8 cellular contexts compared by ENCODE assay signal in genomic region chr13:52599853-52600603, GRCh38. TPM values are rescaled to one million over a fixed set of nuclear protein-coding genes. Genes with fewer than 3 reads are reported as not detected.
DNase-seq lines count a peak whose midpoint lies in the region; ATAC-seq and TF ChIP-seq lines count a peak whose summit lies in the region.

No MANE protein-coding gene starts in this region.

- no peaks in the 10 kb centered on the region for H3K9me3 Mint-ChIP-seq in CD8-positive, alpha-beta memory T cell
- H3K9me3 Mint-ChIP-seq in WTC11, result no peaks in the 10 kb centered on the region
- no peaks in the 10 kb centered on the region for H3K9me3 Mint-ChIP-seq in neural crest cell

- ATAC-seq in WTC11 (peak; percentile 96), HG03469 (IDR thresholded peaks at IDR 0.05; ENCODE audit: unreplicated experiment) (no peak)

- no peaks in the 10 kb centered on the region for H3K4me1 ChIP-seq in CD8-positive, alpha-beta memory T cell (ENCODE audit: insufficient read depth, low read length)

- H3K9me3 ChIP-seq in CD8-positive, alpha-beta memory T cell (ENCODE audit: low read length), result no peaks in the 10 kb centered on the region

- CTCF ChIA-PET in CD8-positive, alpha-beta memory T cell (lab: Charles Lee), result no interaction called here
- CTCF ChIA-PET in WTC11 (lab: Charles Lee), result interaction anchor here (0.8 to 1.9 kb wide), 5 partner anchors 9 to 246 kb away, joined by 3 to 7 read pairs (median 5); partner anchors contain the start of gene SUGT1

- DNase-seq in CD8-positive, alpha-beta memory T cell, result no peak
- DNase-seq in HK-2 (ENCODE audit: unreplicated experiment) (peak; percentile 49), WTC11 (ENCODE audit: low spot score) (peak; percentile 69), fibroblast of the aortic adventitia (ENCODE audit: low read depth) (no peak), neural crest cell (ENCODE audit: low read depth, low spot score) (peak; percentile 53), SW480 (ENCODE audit: low spot score) (no peak)

- H3K4me1 Mint-ChIP-seq in CD8-positive, alpha-beta memory T cell, result peaks cover 6 to 14% (median 14%) of the 10 kb centered on the region in 3 donors
- H3K4me1 Mint-ChIP-seq in WTC11, result peaks cover 15% of the 10 kb centered on the region
- peaks cover 26% of the 10 kb centered on the region for H3K4me1 Mint-ChIP-seq in neural crest cell

- H3K27me3 ChIP-seq in CD8-positive, alpha-beta memory T cell (ENCODE audit: insufficient read depth, low read length, poor library complexity, severe bottlenecking), result peaks cover 15% of the 10 kb centered on the region

- H3K4me3 ChIP-seq in CD8-positive, alpha-beta memory T cell (ENCODE audit: low read length), result peak overlapping the region; percentile 39
- peak overlapping the region; percentile 71 for H3K4me3 ChIP-seq in fibroblast of the aortic adventitia (ENCODE audit: low read depth, low read length)

- no peak overlapping the region for H3K27ac ChIP-seq in CD8-positive, alpha-beta memory T cell (ENCODE audit: low read depth, low read length)

- POLR2A ChIA-PET in CD8-positive, alpha-beta memory T cell (lab: Charles Lee), result no interaction called here
- POLR2A ChIA-PET in WTC11 (lab: Charles Lee), result interaction anchor here (2.0 kb wide), 1 partner anchor 53 kb away, joined by 9 read pairs; the partner anchor contains the start of gene SUGT1

- H3K4me3 Mint-ChIP-seq in CD8-positive, alpha-beta memory T cell, result peak overlapping the region in 5 of 7 donors; percentile 63 to 78 (median 65)
- H3K4me3 Mint-ChIP-seq in WTC11 (peak overlapping the region; percentile 71), neural crest cell (peak overlapping the region; percentile 91)

- peak overlapping the region in 1 of 8 donors; percentile 47 for H3K27ac Mint-ChIP-seq in CD8-positive, alpha-beta memory T cell
- H3K27ac Mint-ChIP-seq in WTC11 (no peak overlapping the region), neural crest cell (ENCODE audit: unreplicated experiment) (peak overlapping the region; percentile 95)

- H3K36me3 ChIP-seq in CD8-positive, alpha-beta memory T cell (ENCODE audit: insufficient read depth, low read length), result no peaks in the 10 kb centered on the region

- TF ChIP-seq CTCF in WTC11 (IDR thresholded peaks at IDR 0.05), result no peak
- TF ChIP-seq CTCF in fibroblast of the aortic adventitia (IDR thresholded peaks at IDR 0.05; ENCODE audit: insufficient read depth, low read length), result no peak
- TF ChIP-seq CTCF in neural crest cell (conservative IDR thresholded peaks at IDR 0.05), result no peak

- H3K36me3 Mint-ChIP-seq in CD8-positive, alpha-beta memory T cell, result no peaks in the 10 kb centered on the region
- H3K36me3 Mint-ChIP-seq in WTC11 (no peaks in the 10 kb centered on the region), neural crest cell (ENCODE audit: low read depth) (no peaks in the 10 kb centered on the region)

- peak; percentile 27 for TF ChIP-seq POLR2A in GM19193 (IDR thresholded peaks at IDR 0.05; ENCODE audit: extremely low read depth, insufficient read depth, insufficient read length)

- peaks cover 8 to 53% of the 10 kb centered on the region in 2 donors for H3K27me3 Mint-ChIP-seq in CD8-positive, alpha-beta memory T cell
- no peaks in the 10 kb centered on the region; the same call in 1 of the 2 replicates for H3K27me3 Mint-ChIP-seq in WTC11 (ENCODE audit: low read depth)
- H3K27me3 Mint-ChIP-seq in neural crest cell (ENCODE audit: low read depth), result no peaks in the 10 kb centered on the region

TF ChIP-seq in WTC11, 78 proteins besides CTCF, POLR2A, EP300 and RAD21 (continues in another document):
- peak; percentile 74 for TF ChIP-seq E2F5 (CRISPR knock-in tag; IDR thresholded peaks at IDR 0.05)
- no peak for TF ChIP-seq RORB (CRISPR knock-in tag; IDR thresholded peaks at IDR 0.05)
- TF ChIP-seq, protein P1, sequence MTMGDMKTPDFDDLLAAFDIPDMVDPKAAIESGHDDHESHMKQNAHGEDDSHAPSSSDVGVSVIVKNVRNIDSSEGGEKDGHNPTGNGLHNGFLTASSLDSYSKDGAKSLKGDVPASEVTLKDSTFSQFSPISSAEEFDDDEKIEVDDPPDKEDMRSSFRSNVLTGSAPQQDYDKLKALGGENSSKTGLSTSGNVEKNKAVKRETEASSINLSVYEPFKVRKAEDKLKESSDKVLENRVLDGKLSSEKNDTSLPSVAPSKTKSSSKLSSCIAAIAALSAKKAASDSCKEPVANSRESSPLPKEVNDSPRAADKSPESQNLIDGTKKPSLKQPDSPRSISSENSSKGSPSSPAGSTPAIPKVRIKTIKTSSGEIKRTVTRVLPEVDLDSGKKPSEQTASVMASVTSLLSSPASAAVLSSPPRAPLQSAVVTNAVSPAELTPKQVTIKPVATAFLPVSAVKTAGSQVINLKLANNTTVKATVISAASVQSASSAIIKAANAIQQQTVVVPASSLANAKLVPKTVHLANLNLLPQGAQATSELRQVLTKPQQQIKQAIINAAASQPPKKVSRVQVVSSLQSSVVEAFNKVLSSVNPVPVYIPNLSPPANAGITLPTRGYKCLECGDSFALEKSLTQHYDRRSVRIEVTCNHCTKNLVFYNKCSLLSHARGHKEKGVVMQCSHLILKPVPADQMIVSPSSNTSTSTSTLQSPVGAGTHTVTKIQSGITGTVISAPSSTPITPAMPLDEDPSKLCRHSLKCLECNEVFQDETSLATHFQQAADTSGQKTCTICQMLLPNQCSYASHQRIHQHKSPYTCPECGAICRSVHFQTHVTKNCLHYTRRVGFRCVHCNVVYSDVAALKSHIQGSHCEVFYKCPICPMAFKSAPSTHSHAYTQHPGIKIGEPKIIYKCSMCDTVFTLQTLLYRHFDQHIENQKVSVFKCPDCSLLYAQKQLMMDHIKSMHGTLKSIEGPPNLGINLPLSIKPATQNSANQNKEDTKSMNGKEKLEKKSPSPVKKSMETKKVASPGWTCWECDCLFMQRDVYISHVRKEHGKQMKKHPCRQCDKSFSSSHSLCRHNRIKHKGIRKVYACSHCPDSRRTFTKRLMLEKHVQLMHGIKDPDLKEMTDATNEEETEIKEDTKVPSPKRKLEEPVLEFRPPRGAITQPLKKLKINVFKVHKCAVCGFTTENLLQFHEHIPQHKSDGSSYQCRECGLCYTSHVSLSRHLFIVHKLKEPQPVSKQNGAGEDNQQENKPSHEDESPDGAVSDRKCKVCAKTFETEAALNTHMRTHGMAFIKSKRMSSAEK (CRISPR knock-in tag; IDR thresholded peaks at IDR 0.05; ENCODE audit: borderline replicate concordance), result no peak
- peak; percentile 65; the same call in 1 of the 2 replicates for TF ChIP-seq FOXP1 (CRISPR knock-in tag; IDR thresholded peaks at IDR 0.05; ENCODE audit: borderline replicate concordance)
- TF ChIP-seq, protein P2, sequence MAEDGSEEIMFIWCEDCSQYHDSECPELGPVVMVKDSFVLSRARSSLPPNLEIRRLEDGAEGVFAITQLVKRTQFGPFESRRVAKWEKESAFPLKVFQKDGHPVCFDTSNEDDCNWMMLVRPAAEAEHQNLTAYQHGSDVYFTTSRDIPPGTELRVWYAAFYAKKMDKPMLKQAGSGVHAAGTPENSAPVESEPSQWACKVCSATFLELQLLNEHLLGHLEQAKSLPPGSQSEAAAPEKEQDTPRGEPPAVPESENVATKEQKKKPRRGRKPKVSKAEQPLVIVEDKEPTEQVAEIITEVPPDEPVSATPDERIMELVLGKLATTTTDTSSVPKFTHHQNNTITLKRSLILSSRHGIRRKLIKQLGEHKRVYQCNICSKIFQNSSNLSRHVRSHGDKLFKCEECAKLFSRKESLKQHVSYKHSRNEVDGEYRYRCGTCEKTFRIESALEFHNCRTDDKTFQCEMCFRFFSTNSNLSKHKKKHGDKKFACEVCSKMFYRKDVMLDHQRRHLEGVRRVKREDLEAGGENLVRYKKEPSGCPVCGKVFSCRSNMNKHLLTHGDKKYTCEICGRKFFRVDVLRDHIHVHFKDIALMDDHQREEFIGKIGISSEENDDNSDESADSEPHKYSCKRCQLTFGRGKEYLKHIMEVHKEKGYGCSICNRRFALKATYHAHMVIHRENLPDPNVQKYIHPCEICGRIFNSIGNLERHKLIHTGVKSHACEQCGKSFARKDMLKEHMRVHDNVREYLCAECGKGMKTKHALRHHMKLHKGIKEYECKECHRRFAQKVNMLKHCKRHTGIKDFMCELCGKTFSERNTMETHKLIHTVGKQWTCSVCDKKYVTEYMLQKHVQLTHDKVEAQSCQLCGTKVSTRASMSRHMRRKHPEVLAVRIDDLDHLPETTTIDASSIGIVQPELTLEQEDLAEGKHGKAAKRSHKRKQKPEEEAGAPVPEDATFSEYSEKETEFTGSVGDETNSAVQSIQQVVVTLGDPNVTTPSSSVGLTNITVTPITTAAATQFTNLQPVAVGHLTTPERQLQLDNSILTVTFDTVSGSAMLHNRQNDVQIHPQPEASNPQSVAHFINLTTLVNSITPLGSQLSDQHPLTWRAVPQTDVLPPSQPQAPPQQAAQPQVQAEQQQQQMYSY (CRISPR knock-in tag; IDR thresholded peaks at IDR 0.05), result no peak
- TF ChIP-seq FOXJ3 (CRISPR knock-in tag; IDR thresholded peaks at IDR 0.05; ENCODE audit: borderline replicate concordance), result no peak
- no peak for TF ChIP-seq GABPB1 (CRISPR knock-in tag; IDR thresholded peaks at IDR 0.05)
- no peak for TF ChIP-seq SOX15 (CRISPR knock-in tag; IDR thresholded peaks at IDR 0.05)
- TF ChIP-seq ZNF671 (CRISPR knock-in tag; IDR thresholded peaks at IDR 0.05), result no peak

RNA-seq across cellular contexts. Expression of gene HNRNPA1L2, which starts 42.2 kb away (rescaled TPM):
- total RNA-seq in CD8-positive, alpha-beta memory T cell, result 10 to 100 TPM in 1 of 2 experiments, 1 to 10 TPM in 1; 9.3 to 11.1 TPM
- 10.1 TPM for polyA plus RNA-seq in CD8-positive, alpha-beta memory T cell
- total RNA-seq in WTC11 (2021) (8.0 to 9.5 TPM (median 8.5 TPM) in 3 replicates), fibroblast of the aortic adventitia (ENCODE audit: low replicate concordance) (4.9 and 7.4 TPM in 2 replicates), neural crest cell (13.8 and 14.3 TPM in 2 replicates)

RNA-seq across cellular contexts. Expression of gene SUGT1, which starts 52.6 kb away (rescaled TPM):
- total RNA-seq in CD8-positive, alpha-beta memory T cell, result 10 to 100 TPM; 66.7 to 71.1 TPM
- 54.8 TPM for polyA plus RNA-seq in CD8-positive, alpha-beta memory T cell
- total RNA-seq in WTC11 (2021) (74.8 to 77.6 TPM (median 76.3 TPM) in 3 replicates), fibroblast of the aortic adventitia (ENCODE audit: low replicate concordance) (46.4 and 52.1 TPM in 2 replicates), neural crest cell (74.0 and 75.2 TPM in 2 replicates)

Comparison
In these comparisons a context has a peak if more than half of its experiments do, and no peak if none do; other contexts are left out.
1. DNase-seq: peak in HK-2 (single experiment), WTC11 (single experiment) and neural crest cell (single experiment); none in CD8-positive, alpha-beta memory T cell (0 of 5), fibroblast of the aortic adventitia (single experiment) and SW480 (single experiment).
2. Peak in every context shown above with its lines, with median percentiles within 50 percentile points of each other: H3K4me3 Mint-ChIP-seq.